Comparison of ENCODE assay signal across 8 cellular contexts in the genomic region with DNA sequence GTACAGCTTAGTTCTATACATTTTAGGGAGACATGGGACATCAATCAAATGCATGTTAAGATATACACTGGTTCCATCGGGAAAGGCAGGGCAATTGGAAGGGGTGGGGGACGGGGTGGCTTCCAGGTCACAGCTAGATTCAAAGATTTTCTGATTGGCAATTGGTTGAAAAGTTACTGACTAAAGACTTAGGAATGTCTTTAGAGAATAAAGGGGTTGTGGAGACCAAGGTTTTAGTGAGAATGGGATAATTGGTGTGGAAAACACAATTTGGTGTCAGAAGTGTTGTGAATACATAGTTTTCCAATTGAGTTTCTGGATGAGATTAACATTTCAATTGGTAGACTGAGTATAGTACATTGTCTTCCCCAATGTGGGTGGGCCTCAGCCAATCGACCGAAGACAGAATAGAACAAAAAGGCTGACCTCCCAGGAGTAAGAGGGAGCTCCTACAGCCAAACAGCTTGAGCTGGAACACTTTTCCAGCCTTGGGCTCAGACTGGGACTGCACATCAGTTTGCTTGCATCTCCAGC. TPM values are rescaled to one million over a fixed set of nuclear protein-coding genes. Genes with fewer than 3 reads are reported as not detected.
DNase-seq lines count a peak whose midpoint lies in the region; ATAC-seq and TF ChIP-seq lines count a peak whose summit lies in the region.

No MANE protein-coding gene starts in this region.

- H3K4me3 Mint-ChIP-seq in naive B cell: peak overlapping the region; percentile 69 to 95 (median 90)
- no peak overlapping the region for H3K4me3 Mint-ChIP-seq in Caco-2 (ENCODE audit: unreplicated experiment)

- H3K4me1 Mint-ChIP-seq in naive B cell (peaks cover 0 to 16% (median 6%) of the 10 kb centered on the region in 3 donors), Caco-2 (ENCODE audit: low read depth, unreplicated experiment) (no peaks in the 10 kb centered on the region)

- no peak for TF ChIP-seq CTCF in Caco-2 (IDR thresholded peaks at IDR 0.05; ENCODE audit: insufficient read depth in 1 of 2, low read depth in 1 of 2, low read length in 1 of 2, severe bottlenecking in 1 of 2, unreplicated experiment in 1 of 2)

- H3K9ac ChIP-seq in HUES64 (ENCODE audit: low read depth, low read length): peak overlapping the region; percentile 93

- H3K4me3 ChIP-seq in HUES64 (ENCODE audit: low read length) (peak overlapping the region; percentile 76), Caco-2 (ENCODE audit: low read depth, low read length) (no peak overlapping the region)

- POLR2A ChIA-PET in Caco-2 (lab: Charles Lee): no interaction called here

- CTCF ChIA-PET in Caco-2 (lab: Charles Lee): no interaction called here

- peak; percentile 17 for DNase-seq in ACHN
- peak; percentile 10 for DNase-seq in dermis blood vessel endothelial cell
- no peak for DNase-seq in naive B cell
- DNase-seq in stimulated activated CD4-positive, alpha-beta T cell treated with anti-CD3 and anti-CD28 coated beads, Interleukin-15, amount 100 ng/mL, for 24 hours: no peak
- DNase-seq in activated gamma-delta T cell treated with Interleukin-2 at 50 U/mL for 16 hours: no peak
- DNase-seq in DMS 273 treated with DMSO at 0.1 percent for 48 hours (lab: John Stamatoyannopoulos, UW): no peak
- no peak for DNase-seq in Caco-2

- no peaks in the 10 kb centered on the region for H3K27me3 ChIP-seq in HUES64 (ENCODE audit: insufficient read depth, low read length)
- H3K27me3 ChIP-seq in Caco-2 (replicated peaks; ENCODE audit: control insufficient read depth, insufficient read depth, low read length): no peaks in the 10 kb centered on the region

- no TSS peak for BruUV-seq in Caco-2 (replicated peaks; lab: Mats Ljungman, UMichigan)

- H3K9me3 ChIP-seq in HUES64 (ENCODE audit: insufficient read depth, low read depth, low read length) (no peaks in the 10 kb centered on the region), Caco-2 (0 out of 2 replicates have a peak, but pooled peaks cover 5% of the 10 kb centered on the region)

- 4% methylated on average over 4 of the region's 4 CpGs for WGBS in HUES64

- H3K36me3 Mint-ChIP-seq in naive B cell (no peaks in the 10 kb centered on the region), Caco-2 (ENCODE audit: insufficient read depth, unreplicated experiment) (peaks cover 4% of the 10 kb centered on the region)

- H3K27ac Mint-ChIP-seq in naive B cell: peak overlapping the region in 2 of 6 donors; percentile 16 to 39
- no peak overlapping the region for H3K27ac Mint-ChIP-seq in Caco-2 (ENCODE audit: unreplicated experiment)

- H3K27me3 Mint-ChIP-seq in naive B cell (peaks cover 16 to 18% (median 17%) of the 10 kb centered on the region in 3 donors), Caco-2 (ENCODE audit: insufficient read depth, unreplicated experiment) (no peaks in the 10 kb centered on the region)

- ATAC-seq in naive B cell (ENCODE audit: low read depth in 2 of 2): no peak

- peaks cover 37% of the 10 kb centered on the region for H3K4me1 ChIP-seq in HUES64 (ENCODE audit: insufficient read depth, low read length)
- no peaks in the 10 kb centered on the region for H3K4me1 ChIP-seq in Caco-2

- H3K9me3 Mint-ChIP-seq in naive B cell (no peaks in the 10 kb centered on the region), Caco-2 (ENCODE audit: unreplicated experiment) (peaks cover 14% of the 10 kb centered on the region)

- intact Hi-C loops in Caco-2 (cut with micrococcal nuclease; ENCODE audit: unreplicated experiment): no loop called here

- H3K36me3 ChIP-seq in HUES64 (ENCODE audit: insufficient read depth, low read length) (peaks cover 21% of the 10 kb centered on the region), Caco-2 (ENCODE audit: control insufficient read depth, insufficient read depth, low read length) (no peaks in the 10 kb centered on the region)

- in situ Hi-C loops in ACHN (cut with HindIII; ENCODE audit: low pct_ligation_motif_present, low pct_unique_long_range_greater_than_20kb, low sequenced_read_pairs): no loop called here

- H3K27ac ChIP-seq in HUES64 (ENCODE audit: low read depth, low read length): peak overlapping the region; percentile 97

RNA-seq across cellular contexts. Expression of a gene that starts 1.0 kb away (rescaled TPM):
- polyA plus RNA-seq in HUES64 (2013, experiment 1 of 2): 15.4 TPM
- polyA plus RNA-seq in HUES64 (2013, experiment 2 of 2): 20.5 TPM
- total RNA-seq in dermis blood vessel endothelial cell (1.0 and 1.2 TPM in 2 replicates), Caco-2 (2022) (not detected in 2 replicates)
- under 1 TPM in 1 of 6 donors, not detected in 5; 0.46 TPM for polyA plus RNA-seq in naive B cell (ENCODE audit: low read depth in 6 of 6)

RNA-seq across cellular contexts. Expression of a gene that starts 47.6 kb away (rescaled TPM):
- polyA plus RNA-seq in HUES64 (2013, experiment 1 of 2): 61.7 TPM
- polyA plus RNA-seq in HUES64 (2013, experiment 2 of 2): 60.7 TPM
- total RNA-seq in dermis blood vessel endothelial cell: 63.6 and 144 TPM in 2 replicates
- polyA plus RNA-seq in naive B cell (ENCODE audit: low read depth in 6 of 6): 10 to 100 TPM; 14.7 to 47.9 (median 40.8) TPM
- not detected in 2 replicates for total RNA-seq in Caco-2 (2022)

Comparison
In these comparisons a context has a peak if more than half of its experiments do, and no peak if none do; other contexts are left out.
1. DNase-seq: peak in ACHN (single experiment) and dermis blood vessel endothelial cell (single experiment); none in naive B cell (single experiment), stimulated activated CD4-positive, alpha-beta T cell treated with anti-CD3 and anti-CD28 coated beads, Interleukin-15, amount 100 ng/mL, for 24 hours (single experiment), activated gamma-delta T cell treated with Interleukin-2 at 50 U/mL for 16 hours (single experiment), DMS 273 treated with DMSO at 0.1 percent for 48 hours (single experiment) and Caco-2 (0 of 2).
2. RNA of a gene that starts 47.6 kb away (total RNA-seq): 63.6 to 144 TPM in dermis blood vessel endothelial cell; not detected in Caco-2; every median in the first group is over 10 times any median in the second.